Comparison of ENCODE assay signal across 13 cellular contexts in the genomic region with DNA sequence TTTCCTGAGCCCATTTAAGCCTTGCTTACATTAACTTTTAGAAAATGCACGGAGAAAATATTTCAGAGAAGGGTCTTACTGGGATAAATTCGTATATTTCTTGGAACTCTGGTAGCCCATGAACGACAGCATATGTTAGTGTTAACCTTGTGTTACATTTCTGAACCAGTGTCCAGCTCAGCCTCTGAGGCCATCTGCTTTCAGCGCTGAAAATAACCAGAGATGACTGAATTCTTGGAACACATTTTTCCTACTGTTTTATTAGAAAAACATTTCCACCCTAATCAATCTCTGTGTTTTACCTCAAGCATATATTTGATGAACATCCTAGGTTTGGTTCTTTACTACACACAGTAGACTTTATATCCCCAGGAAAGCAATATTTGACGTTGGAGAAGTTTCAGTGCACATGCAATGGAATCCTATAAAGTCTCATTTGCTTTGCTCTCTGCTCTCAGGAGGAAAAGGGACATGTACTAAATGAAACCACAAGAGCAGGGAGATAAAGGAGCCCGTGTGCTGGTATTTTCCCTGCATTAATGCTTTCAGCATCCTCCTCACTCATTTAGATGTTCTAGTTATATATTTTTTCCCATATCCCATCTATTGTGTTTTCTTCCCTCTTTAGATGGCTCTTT.
A peak's percentile ranks its signal among the peaks of the same experiment; 100 is the strongest.
DNase-seq lines count a peak whose midpoint lies in the region; ATAC-seq, FAIRE-seq and TF ChIP-seq lines count a peak whose summit lies in the region.
"Had no signal": no experiment of that assay in that cellular context is flagged by ENCODE, and none has a peak within 500 bp of the region (broad histone marks: within the 10 kb centered on the region; RNA-seq: fewer than 3 reads in every experiment).

No MANE protein-coding gene starts in this region.

- H3K79me2 ChIP-seq in parathyroid adenoma: no peaks in the 10 kb centered on the region

- no peak overlapping the region for H3K9ac ChIP-seq in BLaER1
- no peak overlapping the region for H3K9ac ChIP-seq in parathyroid adenoma

- H3K27ac ChIP-seq in BLaER1: peak overlapping the region; percentile 19; the same call in 1 of the 2 replicates
- peak overlapping the region; percentile 31 for H3K27ac ChIP-seq in parathyroid adenoma

- H3K4me2 ChIP-seq in BLaER1 (peak overlapping the region; percentile 43), parathyroid adenoma (ENCODE audit: low read length) (no peak overlapping the region)

- POLR2A ChIA-PET in WTC11 (lab: Charles Lee): no interaction called here

- H3K4me1 Mint-ChIP-seq in WTC11 (peaks cover 24% of the 10 kb centered on the region), glutamatergic neuron (ENCODE audit: low read depth, unreplicated experiment) (peaks cover 31% of the 10 kb centered on the region)
- H3K4me1 Mint-ChIP-seq: activated naive CD4-positive, alpha-beta T cell treated with anti-CD3 and anti-CD28 coated beads, Interleukin-2, amount 50 U/mL, for 24 hours; B cell had no signal

- DNase-seq in WTC11 (ENCODE audit: low spot score) (no peak), glutamatergic neuron (no peak), NCI-H2107 (lab: John Stamatoyannopoulos, UW) (no peak), epidermal melanocyte (ENCODE audit: insufficient read length, low spot score) (no peak), D721Med (ENCODE audit: insufficient read length, low spot score) (no peak), GM19239 (ENCODE audit: insufficient read length, low spot score) (no peak)
- DNase-seq: activated CD4-positive, alpha-beta memory T cell treated with anti-CD3 and anti-CD28 coated beads for 36 hours; MV-4-11 had no signal

- TF ChIP-seq CTCF in WTC11 (IDR thresholded peaks at IDR 0.05): no peak
- no peak for TF ChIP-seq CTCF in glutamatergic neuron (IDR thresholded peaks at IDR 0.05; ENCODE audit: partially characterized antibody, unreplicated experiment)
- TF ChIP-seq CTCF in parathyroid adenoma (IDR thresholded peaks at IDR 0.05): no peak
- TF ChIP-seq CTCF in D721Med (IDR thresholded peaks at IDR 0.05; ENCODE audit: insufficient read depth, missing control alignments): no peak

- H3K36me3 Mint-ChIP-seq in WTC11: no peaks in the 10 kb centered on the region
- H3K36me3 Mint-ChIP-seq in glutamatergic neuron (ENCODE audit: unreplicated experiment): no peaks in the 10 kb centered on the region
- H3K36me3 Mint-ChIP-seq: activated CD4-positive, alpha-beta memory T cell treated with anti-CD3 and anti-CD28 coated beads for 36 hours; activated naive CD4-positive, alpha-beta T cell treated with anti-CD3 and anti-CD28 coated beads, Interleukin-2, amount 50 U/mL, for 24 hours had no signal

- no peak overlapping the region for H3K4me3 ChIP-seq in BLaER1
- no peak overlapping the region for H3K4me3 ChIP-seq in parathyroid adenoma (ENCODE audit: low read depth, low read length)
- H3K4me3 ChIP-seq: HAP-1 had no signal

- no peaks in the 10 kb centered on the region for H3K9me3 Mint-ChIP-seq in WTC11
- peaks cover 1% of the 10 kb centered on the region for H3K9me3 Mint-ChIP-seq in glutamatergic neuron (ENCODE audit: unreplicated experiment)
- H3K9me3 Mint-ChIP-seq: activated CD4-positive, alpha-beta memory T cell treated with anti-CD3 and anti-CD28 coated beads for 36 hours; activated naive CD4-positive, alpha-beta T cell treated with anti-CD3 and anti-CD28 coated beads, Interleukin-2, amount 50 U/mL, for 24 hours had no signal

- FAIRE-seq in D721Med (lab: Jason Lieb, UNC): no peak
- FAIRE-seq in GM19239 (lab: Jason Lieb, UNC): no peak

- H3K4me3 Mint-ChIP-seq in WTC11: no peak overlapping the region
- H3K4me3 Mint-ChIP-seq in glutamatergic neuron (ENCODE audit: unreplicated experiment): peak overlapping the region; percentile 60
- H3K4me3 Mint-ChIP-seq: activated CD4-positive, alpha-beta memory T cell treated with anti-CD3 and anti-CD28 coated beads for 36 hours; activated naive CD4-positive, alpha-beta T cell treated with anti-CD3 and anti-CD28 coated beads, Interleukin-2, amount 50 U/mL, for 24 hours; B cell had no signal

- no peaks in the 10 kb centered on the region for H3K9me3 ChIP-seq in BLaER1
- H3K9me3 ChIP-seq in parathyroid adenoma (ENCODE audit: control insufficient read depth, low read length): no peaks in the 10 kb centered on the region
- H3K9me3 ChIP-seq: HAP-1 had no signal

- CTCF ChIA-PET in WTC11 (lab: Charles Lee): interaction anchor here (0.8 to 1.4 kb wide), 8 partner anchors 13 to 1870 kb away, joined by 3 to 5 read pairs (median 3); no protein-coding TSS in a partner anchor

- H3K27ac Mint-ChIP-seq in WTC11 (peak overlapping the region; percentile 73; the same call in 1 of the 2 replicates), glutamatergic neuron (ENCODE audit: unreplicated experiment) (peak overlapping the region; percentile 82)
- H3K27ac Mint-ChIP-seq: activated CD4-positive, alpha-beta memory T cell treated with anti-CD3 and anti-CD28 coated beads for 36 hours; activated naive CD4-positive, alpha-beta T cell treated with anti-CD3 and anti-CD28 coated beads, Interleukin-2, amount 50 U/mL, for 24 hours; B cell had no signal

- H3K4me1 ChIP-seq in BLaER1 (peaks cover 14% of the 10 kb centered on the region), parathyroid adenoma (peaks cover 16% of the 10 kb centered on the region)

- H4K20me1 ChIP-seq in BLaER1: no peaks in the 10 kb centered on the region

- no peaks in the 10 kb centered on the region for H3K36me3 ChIP-seq in BLaER1
- H3K36me3 ChIP-seq in parathyroid adenoma (ENCODE audit: control insufficient read depth, insufficient read depth, low read length): no peaks in the 10 kb centered on the region
- H3K36me3 ChIP-seq: HAP-1 had no signal

- H3K27me3 Mint-ChIP-seq in WTC11 (ENCODE audit: low read depth) (no peaks in the 10 kb centered on the region), glutamatergic neuron (ENCODE audit: unreplicated experiment) (no peaks in the 10 kb centered on the region)
- H3K27me3 Mint-ChIP-seq: B cell had no signal

- H2AFZ ChIP-seq in parathyroid adenoma: peak overlapping the region; percentile 62

- H3K27me3 ChIP-seq in BLaER1: no peaks in the 10 kb centered on the region
- H3K27me3 ChIP-seq in parathyroid adenoma (ENCODE audit: control insufficient read depth, insufficient read depth, low read length): no peaks in the 10 kb centered on the region

- ATAC-seq in WTC11: no peak

TF ChIP-seq in WTC11, 78 proteins besides CTCF, POLR2A, EP300 and RAD21 (continues in another document):
- TF ChIP-seq CBFB (CRISPR knock-in tag; IDR thresholded peaks at IDR 0.05; ENCODE audit: low read depth) (no peak), HMGA2 (CRISPR knock-in tag; IDR thresholded peaks at IDR 0.05) (no peak), GTF2I (CRISPR knock-in tag; conservative IDR thresholded peaks at IDR 0.05) (no peak), ETV6 (CRISPR knock-in tag; IDR thresholded peaks at IDR 0.05) (no peak), ZNF396 (CRISPR knock-in tag; IDR thresholded peaks at IDR 0.05; ENCODE audit: borderline replicate concordance) (no peak), SMAD3 (CRISPR knock-in tag; IDR thresholded peaks at IDR 0.05; ENCODE audit: borderline replicate concordance) (no peak), STAT6 (CRISPR knock-in tag; conservative IDR thresholded peaks at IDR 0.05; ENCODE audit: low read depth) (no peak), TEAD4 (CRISPR knock-in tag; IDR thresholded peaks at IDR 0.05) (no peak), ZNF423 (CRISPR knock-in tag; IDR thresholded peaks at IDR 0.05) (no peak), NR1H2 (CRISPR knock-in tag; IDR thresholded peaks at IDR 0.05) (no peak), ZNF121 (CRISPR knock-in tag; IDR thresholded peaks at IDR 0.05) (no peak)
- TF ChIP-seq, protein P1, sequence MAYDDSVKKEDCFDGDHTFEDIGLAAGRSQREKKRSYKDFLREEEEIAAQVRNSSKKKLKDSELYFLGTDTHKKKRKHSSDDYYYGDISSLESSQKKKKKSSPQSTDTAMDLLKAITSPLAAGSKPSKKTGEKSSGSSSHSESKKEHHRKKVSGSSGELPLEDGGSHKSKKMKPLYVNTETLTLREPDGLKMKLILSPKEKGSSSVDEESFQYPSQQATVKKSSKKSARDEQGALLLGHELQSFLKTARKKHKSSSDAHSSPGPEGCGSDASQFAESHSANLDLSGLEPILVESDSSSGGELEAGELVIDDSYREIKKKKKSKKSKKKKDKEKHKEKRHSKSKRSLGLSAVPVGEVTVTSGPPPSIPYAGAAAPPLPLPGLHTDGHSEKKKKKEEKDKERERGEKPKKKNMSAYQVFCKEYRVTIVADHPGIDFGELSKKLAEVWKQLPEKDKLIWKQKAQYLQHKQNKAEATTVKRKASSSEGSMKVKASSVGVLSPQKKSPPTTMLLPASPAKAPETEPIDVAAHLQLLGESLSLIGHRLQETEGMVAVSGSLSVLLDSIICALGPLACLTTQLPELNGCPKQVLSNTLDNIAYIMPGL (CRISPR knock-in tag; IDR thresholded peaks at IDR 0.05): no peak
- TF ChIP-seq, protein P2, sequence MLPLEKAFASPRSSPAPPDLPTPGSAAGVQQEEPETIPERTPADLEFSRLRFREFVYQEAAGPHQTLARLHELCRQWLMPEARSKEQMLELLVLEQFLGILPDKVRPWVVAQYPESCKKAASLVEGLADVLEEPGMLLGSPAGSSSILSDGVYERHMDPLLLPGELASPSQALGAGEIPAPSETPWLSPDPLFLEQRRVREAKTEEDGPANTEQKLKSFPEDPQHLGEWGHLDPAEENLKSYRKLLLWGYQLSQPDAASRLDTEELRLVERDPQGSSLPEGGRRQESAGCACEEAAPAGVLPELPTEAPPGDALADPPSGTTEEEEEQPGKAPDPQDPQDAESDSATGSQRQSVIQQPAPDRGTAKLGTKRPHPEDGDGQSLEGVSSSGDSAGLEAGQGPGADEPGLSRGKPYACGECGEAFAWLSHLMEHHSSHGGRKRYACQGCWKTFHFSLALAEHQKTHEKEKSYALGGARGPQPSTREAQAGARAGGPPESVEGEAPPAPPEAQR (CRISPR knock-in tag; IDR thresholded peaks at IDR 0.05): no peak
